ENCODE assay signal across 25 cellular contexts in the genomic region with DNA sequence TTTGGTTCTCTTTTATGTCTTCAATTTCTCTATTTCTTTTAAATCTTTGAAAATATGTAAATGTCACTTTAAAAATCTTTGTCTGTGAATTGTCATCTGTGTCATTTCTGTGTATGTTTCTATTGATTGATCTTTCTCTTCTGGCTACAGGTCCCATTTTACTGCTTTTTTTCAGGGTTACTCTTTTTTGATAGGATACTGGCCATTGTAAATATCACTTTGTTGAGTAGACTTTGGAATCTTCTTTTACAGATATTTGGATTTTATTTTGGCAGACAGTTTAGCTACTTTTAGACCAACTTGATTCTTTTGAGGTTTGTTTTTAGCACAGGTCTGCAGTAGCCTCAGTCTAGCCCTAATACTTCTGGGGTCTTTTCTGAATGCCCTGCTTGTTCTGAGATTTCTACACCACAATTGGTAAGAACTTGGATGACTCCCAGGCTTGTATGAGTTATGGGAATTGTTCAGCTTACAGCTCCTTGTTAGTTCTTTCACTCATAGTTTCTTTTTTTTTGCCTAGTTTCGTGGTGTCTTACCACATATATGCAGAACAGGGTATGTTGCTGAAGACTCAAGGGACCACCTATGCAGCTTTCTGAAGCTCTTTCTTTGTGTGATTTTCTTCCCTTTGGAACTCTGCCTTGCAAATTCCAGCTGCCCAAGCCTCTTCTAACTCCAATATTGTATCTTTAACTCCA.
DNase-seq lines count a peak whose midpoint lies in the region; ATAC-seq, FAIRE-seq and TF ChIP-seq lines count a peak whose summit lies in the region.
"Had no signal": no experiment of that assay in that cellular context is flagged by ENCODE, and none has a peak within 500 bp of the region (broad histone marks: within the 10 kb centered on the region; RNA-seq: fewer than 3 reads in every experiment).

No MANE protein-coding gene starts in this region.

- no peak overlapping the region for H2AFZ ChIP-seq in astrocyte (ENCODE audit: low read depth, low read length)

- intact Hi-C loops in colonic mucosa (cut with DNase I) (no loop called here), Caco-2 (cut with micrococcal nuclease; ENCODE audit: unreplicated experiment) (no loop called here)

- peak; percentile 71 for ATAC-seq in left lobe of liver
- no peak for ATAC-seq in stimulated activated effector memory CD8-positive, alpha-beta T cell treated with anti-CD3 and anti-CD28 coated beads, Interleukin-12 subunit alpha, Interleukin-12 subunit beta, amount 100 ng/mL, for 72 hours
- ATAC-seq: GM12878, Right ventricle myocardium inferior had no signal

- no peaks in the 10 kb centered on the region for H3K36me3 ChIP-seq in astrocyte (ENCODE audit: insufficient read depth, low read length)
- no peaks in the 10 kb centered on the region for H3K36me3 ChIP-seq in colonic mucosa
- H3K36me3 ChIP-seq in Caco-2 (ENCODE audit: control insufficient read depth, insufficient read depth, low read length) = no peaks in the 10 kb centered on the region
- H3K36me3 ChIP-seq: SJSA1 had no signal

- H3K4me3 Mint-ChIP-seq in astrocyte (ENCODE audit: unreplicated experiment) = no peak overlapping the region
- H3K4me3 Mint-ChIP-seq in Caco-2 (ENCODE audit: unreplicated experiment) = no peak overlapping the region
- no peak overlapping the region for H3K4me3 Mint-ChIP-seq in stimulated activated effector memory CD8-positive, alpha-beta T cell treated with anti-CD3 and anti-CD28 coated beads, Interleukin-12 subunit alpha, Interleukin-12 subunit beta, amount 100 ng/mL, for 72 hours
- H3K4me3 Mint-ChIP-seq: CD4-positive, alpha-beta T cell; H9; HFFc6 had no signal

- H3K4me1 Mint-ChIP-seq in astrocyte (ENCODE audit: low read depth, unreplicated experiment) (peaks cover 9% of the 10 kb centered on the region), Caco-2 (ENCODE audit: low read depth, unreplicated experiment) (peaks cover 35% of the 10 kb centered on the region)
- H3K4me1 Mint-ChIP-seq in stimulated activated effector memory CD8-positive, alpha-beta T cell treated with anti-CD3 and anti-CD28 coated beads, Interleukin-12 subunit alpha, Interleukin-12 subunit beta, amount 100 ng/mL, for 72 hours = peaks cover 7% of the 10 kb centered on the region

- no peak for TF ChIP-seq CTCF in AG10803 (conservative IDR thresholded peaks at IDR 0.05; ENCODE audit: low read length)
- no peak for TF ChIP-seq CTCF in astrocyte (IDR thresholded peaks at IDR 0.05; ENCODE audit: insufficient read depth, low read depth, low read length)
- no peak for TF ChIP-seq CTCF in colonic mucosa (IDR thresholded peaks at IDR 0.05)
- TF ChIP-seq CTCF in Caco-2 (IDR thresholded peaks at IDR 0.05; ENCODE audit: insufficient read depth in 1 of 2, low read depth in 1 of 2, low read length in 1 of 2, severe bottlenecking in 1 of 2, unreplicated experiment in 1 of 2) = no peak

- H3K4me1 ChIP-seq in astrocyte (ENCODE audit: insufficient read depth, low read length) (peaks cover 1% of the 10 kb centered on the region), colonic mucosa (no peaks in the 10 kb centered on the region), Caco-2 (peaks cover 5% of the 10 kb centered on the region)

- peak; percentile 61 for DNase-seq in AG10803 (ENCODE audit: low read depth)
- DNase-seq in astrocyte (ENCODE audit: low read depth) = peak; percentile 65
- peak; percentile 9 for DNase-seq in fibroblast of gingiva (ENCODE audit: low read depth)
- no peak for DNase-seq in left lobe of liver (ENCODE audit: low spot score)
- DNase-seq in C1 segment of cervical spinal cord (lab: John Stamatoyannopoulos, UW) = no peak
- DNase-seq in colonic mucosa = no peak
- no peak for DNase-seq in Caco-2
- DNase-seq in stimulated activated effector memory CD8-positive, alpha-beta T cell treated with anti-CD3 and anti-CD28 coated beads, Interleukin-12 subunit alpha, Interleukin-12 subunit beta, amount 100 ng/mL, for 72 hours (ENCODE audit: low spot score in 2 of 2) = no peak
- DNase-seq: 8988T; CD4-positive, alpha-beta T cell; COR-L47; DMS 273 treated with DMSO at 0.1 percent for 48 hours; DMS79 treated with DMSO at 0.1 percent for 48 hours; H9; HFFc6; Kasumi-1; NCI-H1417; NCI-H1694 treated with DMSO at 0.1 percent for 48 hours; NCI-H2081 treated with DMSO at 0.1 percent for 48 hours; NCI-H2171 treated with DMSO at 0.1 percent for 48 hours; NCI-H524 treated with DMSO at 0.1 percent for 48 hours; OCI-M1 had no signal

- H3K9me3 Mint-ChIP-seq in astrocyte (ENCODE audit: unreplicated experiment) (no peaks in the 10 kb centered on the region), Caco-2 (ENCODE audit: unreplicated experiment) (no peaks in the 10 kb centered on the region)
- H3K9me3 Mint-ChIP-seq in stimulated activated effector memory CD8-positive, alpha-beta T cell treated with anti-CD3 and anti-CD28 coated beads, Interleukin-12 subunit alpha, Interleukin-12 subunit beta, amount 100 ng/mL, for 72 hours = no peaks in the 10 kb centered on the region
- H3K9me3 Mint-ChIP-seq: H9, HFFc6 had no signal

- H3K9me3 ChIP-seq in astrocyte (ENCODE audit: insufficient read depth, low read depth, low read length) = no peaks in the 10 kb centered on the region
- H3K9me3 ChIP-seq in colonic mucosa = no peaks in the 10 kb centered on the region
- no peaks in the 10 kb centered on the region for H3K9me3 ChIP-seq in Caco-2
- H3K9me3 ChIP-seq: SJSA1 had no signal

- H3K36me3 Mint-ChIP-seq in astrocyte (ENCODE audit: low read depth, unreplicated experiment) (no peaks in the 10 kb centered on the region), Caco-2 (ENCODE audit: insufficient read depth, unreplicated experiment) (no peaks in the 10 kb centered on the region)
- H3K36me3 Mint-ChIP-seq in stimulated activated effector memory CD8-positive, alpha-beta T cell treated with anti-CD3 and anti-CD28 coated beads, Interleukin-12 subunit alpha, Interleukin-12 subunit beta, amount 100 ng/mL, for 72 hours = no peaks in the 10 kb centered on the region

- no TSS peak for BruUV-seq in Caco-2 (replicated peaks; lab: Mats Ljungman, UMichigan)

- no peaks in the 10 kb centered on the region for H3K79me2 ChIP-seq in astrocyte (ENCODE audit: insufficient read depth, low read length)

- H3K27me3 ChIP-seq in astrocyte (ENCODE audit: insufficient read depth, low read length) (no peaks in the 10 kb centered on the region), colonic mucosa (no peaks in the 10 kb centered on the region), Caco-2 (replicated peaks; ENCODE audit: control insufficient read depth, insufficient read depth, low read length) (no peaks in the 10 kb centered on the region)
- H3K27me3 ChIP-seq: SJSA1 had no signal

- H4K20me1 ChIP-seq in astrocyte (ENCODE audit: insufficient read depth, low read length) = no peaks in the 10 kb centered on the region

- POLR2A ChIA-PET in Caco-2 (lab: Charles Lee) = no interaction called here

- H3K9ac ChIP-seq in astrocyte (ENCODE audit: low read length) (no peak overlapping the region), colonic mucosa (ENCODE audit: low read depth in 2 of 2, low read length in 2 of 2) (no peak overlapping the region)

- H3K4me2 ChIP-seq in astrocyte (ENCODE audit: low read length) = no peak overlapping the region

- H3K27me3 Mint-ChIP-seq in astrocyte (ENCODE audit: low read depth, unreplicated experiment) = no peaks in the 10 kb centered on the region
- no peaks in the 10 kb centered on the region for H3K27me3 Mint-ChIP-seq in Caco-2 (ENCODE audit: insufficient read depth, unreplicated experiment)
- H3K27me3 Mint-ChIP-seq: CD4-positive, alpha-beta T cell had no signal

- CTCF ChIA-PET in Caco-2 (lab: Charles Lee) = no interaction called here

- H3K4me3 ChIP-seq in AG10803 (ENCODE audit: low read length) (no peak overlapping the region), astrocyte (ENCODE audit: insufficient read depth, low read depth, low read length) (no peak overlapping the region), colonic mucosa (no peak overlapping the region), Caco-2 (ENCODE audit: low read depth, low read length) (no peak overlapping the region)
- H3K4me3 ChIP-seq: GM12878, SJSA1 had no signal

- H3K27ac ChIP-seq in astrocyte (ENCODE audit: low read depth, low read length) (no peak overlapping the region), colonic mucosa (no peak overlapping the region)
- H3K27ac ChIP-seq: SJSA1 had no signal

- FAIRE-seq in astrocyte (lab: Jason Lieb, UNC) = no peak
- FAIRE-seq: GM12878 had no signal

- H3K27ac Mint-ChIP-seq in astrocyte (ENCODE audit: unreplicated experiment) (no peak overlapping the region), Caco-2 (ENCODE audit: unreplicated experiment) (no peak overlapping the region)
- no peak overlapping the region for H3K27ac Mint-ChIP-seq in stimulated activated effector memory CD8-positive, alpha-beta T cell treated with anti-CD3 and anti-CD28 coated beads, Interleukin-12 subunit alpha, Interleukin-12 subunit beta, amount 100 ng/mL, for 72 hours
- H3K27ac Mint-ChIP-seq: CD4-positive, alpha-beta T cell; H9; HFFc6 had no signal

Comparison
In these comparisons a context has a peak if more than half of its experiments do, and no peak if none do; other contexts are left out.
1. DNase-seq: peak in AG10803 (single experiment), astrocyte (single experiment) and fibroblast of gingiva (single experiment); none in left lobe of liver (single experiment), C1 segment of cervical spinal cord (0 of 14), colonic mucosa (single experiment), Caco-2 (0 of 2) and stimulated activated effector memory CD8-positive, alpha-beta T cell treated with anti-CD3 and anti-CD28 coated beads, Interleukin-12 subunit alpha, Interleukin-12 subunit beta, amount 100 ng/mL, for 72 hours (0 of 2).